In the genomic region with DNA sequence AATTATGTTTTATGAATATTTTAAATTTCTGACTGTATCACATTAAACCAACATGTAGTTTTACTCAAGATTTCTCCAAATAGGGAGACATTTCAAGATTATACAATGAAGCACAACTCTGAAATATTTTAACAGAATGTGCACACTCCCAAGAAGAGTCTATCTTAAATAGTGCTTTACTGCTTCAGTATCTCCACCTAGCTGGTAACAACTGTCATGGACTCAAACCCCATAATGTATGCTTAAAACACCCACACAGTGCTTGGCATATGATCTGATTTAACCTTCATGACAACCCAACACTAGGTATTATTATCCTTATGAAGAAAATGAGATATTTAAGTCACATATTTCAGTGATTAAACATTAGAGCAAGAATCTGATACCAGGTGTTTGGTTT, we compare ENCODE assay signal across 31 cellular contexts. TPM values are rescaled to one million over a fixed set of nuclear protein-coding genes. Genes with fewer than 3 reads are reported as not detected.
DNase-seq lines count a peak whose midpoint lies in the region; ATAC-seq and TF ChIP-seq lines count a peak whose summit lies in the region.
"Had no signal": no experiment of that assay in that cellular context is flagged by ENCODE, and none has a peak within 500 bp of the region (broad histone marks: within the 10 kb centered on the region; RNA-seq: fewer than 3 reads in every experiment).

No MANE protein-coding gene starts in this region.

- H3K4me3 ChIP-seq in GM12865 (ENCODE audit: low read depth, low read length) (no peak overlapping the region), fibroblast of the aortic adventitia (ENCODE audit: low read depth, low read length) (no peak overlapping the region), left ventricle myocardium inferior (no peak overlapping the region)

- peak; percentile 11 for TF ChIP-seq CTCF in GM12865 (IDR thresholded peaks at IDR 0.05; ENCODE audit: insufficient read depth, low read depth, low read length, missing control alignments)
- TF ChIP-seq CTCF in fibroblast of the aortic adventitia (IDR thresholded peaks at IDR 0.05; ENCODE audit: insufficient read depth, low read length): peak; percentile 21
- TF ChIP-seq CTCF in left ventricle myocardium inferior (IDR thresholded peaks at IDR 0.05; ENCODE audit: borderline replicate concordance): no peak

- no peaks in the 10 kb centered on the region for H3K36me3 ChIP-seq in left ventricle myocardium inferior

- H3K4me1 ChIP-seq in left ventricle myocardium inferior: no peaks in the 10 kb centered on the region

- H3K27me3 ChIP-seq in left ventricle myocardium inferior (ENCODE audit: low read depth): no peaks in the 10 kb centered on the region

- intact Hi-C loops in left ventricle myocardium inferior (cut with micrococcal nuclease): no loop called here

- ATAC-seq in GM21528 (IDR thresholded peaks at IDR 0.05; ENCODE audit: low FRiP score, unreplicated experiment): no peak
- ATAC-seq: activated T-cell treated with anti-CD3 and anti-CD28 coated beads, Interleukin-2, amount 50 U/mL, for 4 hours; stimulated activated effector memory CD8-positive, alpha-beta T cell treated with anti-CD3 and anti-CD28 coated beads, Interleukin-12 subunit alpha, Interleukin-12 subunit beta, amount 100 ng/mL, for 72 hours had no signal

- no peaks in the 10 kb centered on the region for H3K9me3 ChIP-seq in left ventricle myocardium inferior (replicated peaks)

- peak; percentile 16 for DNase-seq in ACHN
- peak; percentile 17 for DNase-seq in GM12865 (ENCODE audit: low read depth)
- DNase-seq in SK-MEL-5 (ENCODE audit: low read depth, low spot score): peak; percentile 24
- peak; percentile 33 for DNase-seq in fibroblast of the aortic adventitia (ENCODE audit: low read depth)
- no peak for DNase-seq in NCI-H2081 (lab: John Stamatoyannopoulos, UW)
- no peak for DNase-seq in germinal center (ENCODE audit: low spot score)
- DNase-seq in left ventricle myocardium inferior: no peak
- DNase-seq: activated CD8-positive, alpha-beta memory T cell treated with anti-CD3 and anti-CD28 coated beads for 24 hours; activated naive CD4-positive, alpha-beta T cell; activated T-cell treated with anti-CD3 and anti-CD28 coated beads, Interleukin-2, amount 50 U/mL, for 4 hours; amygdala; CD4-positive, alpha-beta memory T cell; GDM1; KBM-7; kidney; MV-4-11; NCI-H1694; NCI-H510A; nucleus accumbens; small intestine; stimulated activated CD4-positive, alpha-beta T cell treated with anti-CD3 and anti-CD28 coated beads, Interleukin-2, amount 100 ng/mL, for 24 hours had no signal

- in situ Hi-C loops in ACHN (cut with HindIII; ENCODE audit: low pct_ligation_motif_present, low pct_unique_long_range_greater_than_20kb, low sequenced_read_pairs): no loop called here
- in situ Hi-C loops in SK-MEL-5 (cut with HindIII; ENCODE audit: low pct_unique_long_range_greater_than_20kb, low sequenced_read_pairs): no loop called here

- H3K27ac ChIP-seq in left ventricle myocardium inferior (replicated peaks): no peak overlapping the region
- H3K27ac ChIP-seq: RWPE1 had no signal

RNA-seq across cellular contexts. Expression of a gene that starts 45.9 kb away (rescaled TPM):
- 1.0 and 1.3 TPM in 2 replicates for total RNA-seq in SK-MEL-5 (2014; rRNA removed; shearing (Covaris generic))
- polyA plus RNA-seq in SK-MEL-5 (2015; cell fraction: cytosol; rRNA removed): 0.33 and 0.44 TPM in 2 replicates
- polyA plus RNA-seq in SK-MEL-5 (2015; cell fraction: nucleus; rRNA removed): 1.8 and 2.2 TPM in 2 replicates
- total RNA-seq in fibroblast of the aortic adventitia (ENCODE audit: low replicate concordance): not detected in 2 replicates
- total RNA-seq in left ventricle myocardium inferior: not detected
- total RNA-seq: activated T-cell treated with anti-CD3 and anti-CD28 coated beads, Interleukin-2, amount 50 U/mL, for 4 hours; cardiac septum; CD4-positive, alpha-beta memory T cell; dermis microvascular lymphatic vessel endothelial cell; endothelial cell of umbilical vein; frontal cortex; kidney; lung microvascular endothelial cell; renal cortical epithelial cell; urinary bladder had no signal
- polyA plus RNA-seq: CD4-positive, alpha-beta memory T cell; endothelial cell of umbilical vein; small intestine; urinary bladder had no signal

RNA-seq across cellular contexts. Expression of a gene that starts 58.5 kb away (rescaled TPM):
- total RNA-seq in SK-MEL-5 (2014; rRNA removed; shearing (Covaris generic)): not detected in 2 replicates
- not detected in 2 replicates for polyA plus RNA-seq in SK-MEL-5 (2015; cell fraction: cytosol; rRNA removed)
- not detected in 2 replicates for polyA plus RNA-seq in SK-MEL-5 (2015; cell fraction: nucleus; rRNA removed)
- total RNA-seq in fibroblast of the aortic adventitia (ENCODE audit: low replicate concordance) (1.8 and 9.9 TPM in 2 replicates), left ventricle myocardium inferior (0.14 TPM)
- total RNA-seq: activated T-cell treated with anti-CD3 and anti-CD28 coated beads, Interleukin-2, amount 50 U/mL, for 4 hours; CD4-positive, alpha-beta memory T cell; dermis microvascular lymphatic vessel endothelial cell; endothelial cell of umbilical vein; lung microvascular endothelial cell had no signal
- polyA plus RNA-seq: CD4-positive, alpha-beta memory T cell; endothelial cell of umbilical vein had no signal

Comparison
In these comparisons a context has a peak if more than half of its experiments do, and no peak if none do; other contexts are left out.
1. DNase-seq: peak in ACHN (single experiment), GM12865 (single experiment), SK-MEL-5 (single experiment) and fibroblast of the aortic adventitia (single experiment); none in NCI-H2081 (0 of 2), germinal center (single experiment) and left ventricle myocardium inferior (single experiment).